ENCODE assay signal across 13 cellular contexts in genomic region chr15:74902295-74903075, GRCh38. TPM values are rescaled to one million over a fixed set of nuclear protein-coding genes. Genes with fewer than 3 reads are reported as not detected.
DNase-seq lines count a peak whose midpoint lies in the region; ATAC-seq and TF ChIP-seq lines count a peak whose summit lies in the region.
"Had no signal": no experiment of that assay in that cellular context is flagged by ENCODE, and none has a peak within 500 bp of the region (broad histone marks: within the 10 kb centered on the region; RNA-seq: fewer than 3 reads in every experiment).

No MANE protein-coding gene starts in this region.

- H2AFZ ChIP-seq in mammary epithelial cell (ENCODE audit: low read depth, low read length) (no peak overlapping the region), OCI-LY3 (ENCODE audit: low read depth, low read length) (no peak overlapping the region)

- BruUV-seq in MCF 10A (replicated peaks; lab: Mats Ljungman, UMichigan) (no TSS peak), mammary epithelial cell (replicated peaks; lab: Mats Ljungman, UMichigan) (no TSS peak)

- no peaks in the 10 kb centered on the region for H3K9me3 ChIP-seq in mammary epithelial cell (replicated peaks; ENCODE audit: insufficient read depth, low read length)
- no peaks in the 10 kb centered on the region for H3K9me3 ChIP-seq in OCI-LY3 (ENCODE audit: insufficient read depth, low read length)
- H3K9me3 ChIP-seq in esophagus (ENCODE audit: control insufficient read depth in 2 of 2, insufficient read depth in 1 of 2, low read depth in 1 of 2, low read length in 1 of 2): no peaks in the 10 kb centered on the region
- H3K9me3 ChIP-seq in vagina: no peaks in the 10 kb centered on the region
- H3K9me3 ChIP-seq: left lung, uterus had no signal

- H3K9ac ChIP-seq in mammary epithelial cell (ENCODE audit: insufficient read depth, low read length) (no peak overlapping the region), OCI-LY3 (ENCODE audit: low read length) (no peak overlapping the region)

- peak overlapping the region; percentile 39 for H3K27ac Mint-ChIP-seq in MCF 10A (ENCODE audit: low read depth, unreplicated experiment)

- in situ Hi-C loops in mammary epithelial cell (cut with MboI; ENCODE audit: low sequenced_read_pairs in 2 of 2): no loop called here

- H3K4me3 ChIP-seq in mammary epithelial cell (replicated peaks in 1 of 3; ENCODE audit: insufficient read depth in 1 of 3, low read depth in 2 of 3, low read length in 3 of 3): no peak overlapping the region
- H3K4me3 ChIP-seq in OCI-LY3 (ENCODE audit: low read length): no peak overlapping the region
- H3K4me3 ChIP-seq in esophagus (ENCODE audit: low read depth in 1 of 2, low read length in 2 of 2): no peak overlapping the region
- no peak overlapping the region for H3K4me3 ChIP-seq in vagina
- H3K4me3 ChIP-seq: left lung, uterus had no signal

- H3K4me1 ChIP-seq in mammary epithelial cell (ENCODE audit: insufficient read depth, low read length) (peaks cover 10% of the 10 kb centered on the region), OCI-LY3 (ENCODE audit: low read length) (peaks cover 40% of the 10 kb centered on the region), esophagus (ENCODE audit: control insufficient read depth in 2 of 2, insufficient read depth in 2 of 2, low read length in 1 of 2) (peaks cover 4 to 16% of the 10 kb centered on the region in 2 donors), vagina (peaks cover 41% of the 10 kb centered on the region)

- H3K36me3 Mint-ChIP-seq in MCF 10A (ENCODE audit: insufficient read depth, unreplicated experiment): peaks cover 64% of the 10 kb centered on the region

- no peak overlapping the region for H3K4me2 ChIP-seq in mammary epithelial cell (ENCODE audit: insufficient read depth, low read depth, low read length)
- H3K4me2 ChIP-seq in OCI-LY3 (ENCODE audit: low read length): no peak overlapping the region

- H3K27me3 ChIP-seq in mammary epithelial cell (ENCODE audit: insufficient read depth, low read length) (no peaks in the 10 kb centered on the region), OCI-LY3 (ENCODE audit: low read depth, low read length) (no peaks in the 10 kb centered on the region), esophagus (ENCODE audit: control insufficient read depth in 1 of 2, insufficient read depth in 2 of 2, low read length in 2 of 2) (no peaks in the 10 kb centered on the region), vagina (no peaks in the 10 kb centered on the region)
- H3K27me3 ChIP-seq: left lung, uterus had no signal

- H3K79me2 ChIP-seq in mammary epithelial cell (ENCODE audit: insufficient read depth, low read length) (peaks cover 29% of the 10 kb centered on the region), OCI-LY3 (ENCODE audit: low read length) (peaks cover 27% of the 10 kb centered on the region)

- POLR2A ChIA-PET in MCF 10A (lab: Yijun Ruan, JAX): interaction anchor here (1.0 to 3.9 kb wide), 10 partner anchors 9 to 129 kb away, joined by 3 to 23 read pairs (median 4); partner anchors contain the start of genes COX5A and ULK3

- TF ChIP-seq CTCF in MCF 10A (IDR thresholded peaks at IDR 0.05; ENCODE audit: unreplicated experiment) (no peak), mammary epithelial cell (conservative IDR thresholded peaks at IDR 0.05 in 1 of 2, IDR thresholded peaks at IDR 0.05 in 1 of 2; ENCODE audit: extremely low read depth in 1 of 2, insufficient read depth in 1 of 2, low read depth in 1 of 2, low read length in 2 of 2) (no peak), OCI-LY3 (IDR thresholded peaks at IDR 0.05; ENCODE audit: low read depth, low read length) (no peak), vagina (IDR thresholded peaks at IDR 0.05) (no peak)

- no peaks in the 10 kb centered on the region for H3K9me3 Mint-ChIP-seq in MCF 10A (ENCODE audit: unreplicated experiment)
- H3K9me3 Mint-ChIP-seq: stimulated activated naive B cell treated with anti-CD40 and anti-IgM and Interleukin-4, amounts not matched to agents 10 μg/mL and 1 μg/mL and 100 μg/mL, for 72 hours had no signal

- dilution Hi-C loops in mammary epithelial cell (cut with HindIII; ENCODE audit: low sequenced_read_pairs): no loop called here

- H3K4me3 Mint-ChIP-seq in MCF 10A (ENCODE audit: unreplicated experiment): no peak overlapping the region
- H3K4me3 Mint-ChIP-seq: stimulated activated naive B cell treated with anti-CD40 and anti-IgM and Interleukin-4, amounts not matched to agents 10 μg/mL and 1 μg/mL and 100 μg/mL, for 72 hours had no signal

- CTCF ChIA-PET in MCF 10A (lab: Yijun Ruan, JAX): interaction anchor here (0.5 to 3.0 kb wide), 45 partner anchors 9 to 530 kb away, joined by 3 to 38 read pairs (median 5); partner anchors contain the start of genes CSK, MPI, PPCDC and SCAMP2
- CTCF ChIA-PET in mammary epithelial cell (lab: Charles Lee; ENCODE audit: low non-redundant PET): interaction anchor here (0.6 to 1.1 kb wide), 6 partner anchors 33 to 406 kb away, joined by 3 to 11 read pairs (median 4); no protein-coding TSS in a partner anchor

- ATAC-seq in GM21360 (IDR thresholded peaks at IDR 0.05; ENCODE audit: unreplicated experiment) (no peak), HG02852 (IDR thresholded peaks at IDR 0.05; ENCODE audit: unreplicated experiment) (no peak)

- intact Hi-C loops in MCF 10A (cut with micrococcal nuclease) (no loop called here), mammary epithelial cell (cut with micrococcal nuclease) (no loop called here), vagina (cut with DNase I) (no loop called here)

- WGBS in mammary epithelial cell (ENCODE audit: low coverage, missing lambda C conversion rate): 77% methylated on average over 4 of the region's 4 CpGs
- 90 to 91% methylated on average over 4 of the region's 4 CpGs for WGBS in esophagus, 2 donors

- H3K27me3 Mint-ChIP-seq in MCF 10A (ENCODE audit: insufficient read depth, unreplicated experiment): no peaks in the 10 kb centered on the region
- H3K27me3 Mint-ChIP-seq: stimulated activated naive B cell treated with anti-CD40 and anti-IgM and Interleukin-4, amounts not matched to agents 10 μg/mL and 1 μg/mL and 100 μg/mL, for 72 hours had no signal

- TF ChIP-seq POLR2A in vagina (IDR thresholded peaks at IDR 0.05): no peak

- peaks cover 15% of the 10 kb centered on the region for H3K4me1 Mint-ChIP-seq in MCF 10A (ENCODE audit: insufficient read depth, unreplicated experiment)

- H4K20me1 ChIP-seq in mammary epithelial cell (ENCODE audit: insufficient read depth, low read length) (no peaks in the 10 kb centered on the region), OCI-LY3 (ENCODE audit: insufficient read depth, low read length) (no peaks in the 10 kb centered on the region)

- H3K27ac ChIP-seq in mammary epithelial cell (ENCODE audit: insufficient read depth, low read depth, low read length) (no peak overlapping the region), OCI-LY3 (ENCODE audit: low read length) (peak overlapping the region; percentile 11), esophagus (ENCODE audit: low read depth in 2 of 2, low read length in 1 of 2) (peak overlapping the region; percentile 6 to 72), vagina (peak overlapping the region; percentile 50)
- H3K27ac ChIP-seq: left lung had no signal

- H3K36me3 ChIP-seq in mammary epithelial cell (ENCODE audit: insufficient read depth, low read length) (peaks cover 28% of the 10 kb centered on the region), OCI-LY3 (replicated peaks; ENCODE audit: low read depth, low read length) (peaks cover 67% of the 10 kb centered on the region), esophagus (ENCODE audit: control insufficient read depth in 2 of 2, insufficient read depth in 2 of 2, low read length in 1 of 2) (peaks cover 0 to 34% of the 10 kb centered on the region in 2 donors), vagina (peaks cover 0 to 35% of the 10 kb centered on the region in 2 donors)
- H3K36me3 ChIP-seq: uterus had no signal

- DNase-seq in MCF 10A (ENCODE audit: unreplicated experiment): no peak
- no peak for DNase-seq in mammary epithelial cell
- DNase-seq in vagina (ENCODE audit: extremely low spot score in 2 of 2): no peak
- no peak for DNase-seq in cerebellar nuclear complex (lab: John Stamatoyannopoulos, UW)
- DNase-seq: NCI-H1436 treated with DMSO at 0.1 percent for 48 hours, SIG-M5 had no signal

RNA-seq across cellular contexts. Expression of gene FAM219B, which starts 4.2 kb away (rescaled TPM):
- total RNA-seq in MCF 10A (2022) (62.9 and 68.4 TPM in 2 replicates), mammary epithelial cell (10 to 100 TPM; 64.2 to 89.0 TPM), vagina (51.6 TPM)
- polyA plus RNA-seq in mammary epithelial cell (26.5 TPM), esophagus (10 to 100 TPM; 46.4 to 53.0 TPM)
- 18.8 TPM for polyA minus RNA-seq in mammary epithelial cell

RNA-seq across cellular contexts. Expression of gene MPI, which starts 12.6 kb away (rescaled TPM):
- 30.8 and 31.4 TPM in 2 replicates for total RNA-seq in MCF 10A (2022)
- total RNA-seq in mammary epithelial cell: 10 to 100 TPM; 32.1 to 32.7 TPM
- polyA plus RNA-seq in mammary epithelial cell: 87.6 TPM
- 68.4 TPM for polyA minus RNA-seq in mammary epithelial cell
- polyA plus RNA-seq in esophagus: 10 to 100 TPM; 26.5 to 27.4 TPM
- total RNA-seq in vagina: 43.2 TPM

RNA-seq across cellular contexts. Expression of gene SCAMP2, which starts 29.3 kb away (rescaled TPM):
- total RNA-seq in MCF 10A (2022): 64.4 and 67.7 TPM in 2 replicates
- total RNA-seq in mammary epithelial cell: 10 to 100 TPM; 36.5 to 52.6 TPM
- 70.6 TPM for polyA plus RNA-seq in mammary epithelial cell
- 325 TPM for polyA minus RNA-seq in mammary epithelial cell
- 10 to 100 TPM; 58.9 to 62.3 TPM for polyA plus RNA-seq in esophagus
- 56.7 TPM for total RNA-seq in vagina

RNA-seq across cellular contexts. Expression of gene COX5A, which starts 35.4 kb away (rescaled TPM):
- 295 and 339 TPM in 2 replicates for total RNA-seq in MCF 10A (2022)
- total RNA-seq in mammary epithelial cell: 100 to 1,000 TPM in 1 of 2 donors, 10 to 100 TPM in 1; 40.2 to 209 TPM
- 206 TPM for polyA plus RNA-seq in mammary epithelial cell
- 147 TPM for polyA minus RNA-seq in mammary epithelial cell
- polyA plus RNA-seq in esophagus: 100 to 1,000 TPM; 196 to 331 TPM
- total RNA-seq in vagina: 123 TPM

RNA-seq across cellular contexts. Expression of gene RPP25, which starts 54.1 kb away (rescaled TPM):
- total RNA-seq in MCF 10A (2022): 0.17 TPM in 1 of 2 replicates, not detected in the other
- 1 to 10 TPM in 1 of 2 donors, under 1 TPM in 1; 0.28 to 1.2 TPM for total RNA-seq in mammary epithelial cell
- polyA plus RNA-seq in mammary epithelial cell: 1.6 TPM
- polyA minus RNA-seq in mammary epithelial cell: 2.6 TPM
- 1 to 10 TPM; 2.8 to 7.4 TPM for polyA plus RNA-seq in esophagus
- total RNA-seq in vagina: 11.3 TPM
